8 cellular contexts compared by ENCODE assay signal in the genomic region with DNA sequence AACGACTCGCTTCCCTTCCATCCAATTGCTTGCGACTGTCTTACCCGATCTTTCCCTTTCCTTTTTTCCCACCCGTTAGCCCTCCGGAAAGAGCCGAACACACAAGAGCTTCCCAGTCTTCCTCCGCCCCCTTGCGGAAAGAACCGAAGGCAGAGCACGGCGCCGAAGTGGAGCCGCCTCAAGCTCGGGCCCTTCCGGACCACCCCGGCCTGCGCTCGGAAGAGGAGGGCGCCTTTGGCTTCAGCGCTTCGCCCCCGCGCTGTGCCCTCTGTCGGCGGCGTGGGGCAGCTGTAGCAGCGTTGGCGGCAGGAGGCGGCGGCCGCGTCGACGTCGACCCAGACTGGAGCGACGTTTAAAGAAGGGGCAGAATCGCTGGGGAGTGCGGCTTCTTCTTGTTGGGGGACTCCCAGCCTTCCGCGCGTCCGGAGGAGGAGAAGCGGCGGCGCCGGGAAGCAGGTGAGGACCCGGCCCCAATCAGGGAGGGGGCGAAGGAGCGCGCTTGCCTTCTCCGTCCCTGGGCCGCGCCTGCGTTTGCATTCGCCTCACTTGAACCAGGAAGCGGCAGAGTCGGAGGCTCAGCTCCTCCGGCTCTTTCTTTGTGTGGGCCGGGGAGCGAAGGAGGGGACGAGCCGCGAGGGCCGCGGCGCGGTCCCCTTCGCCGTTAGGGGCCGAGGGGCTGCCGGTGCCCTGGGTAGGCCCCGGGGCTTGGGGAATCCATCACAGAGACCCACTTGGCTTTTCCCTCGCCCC. TPM values are rescaled to one million over a fixed set of nuclear protein-coding genes. Genes with fewer than 3 reads are reported as not detected.
A peak's percentile ranks its signal among the peaks of the same experiment; 100 is the strongest.
DNase-seq lines count a peak whose midpoint lies in the region; ATAC-seq, FAIRE-seq and TF ChIP-seq lines count a peak whose summit lies in the region.

A gene with protein sequence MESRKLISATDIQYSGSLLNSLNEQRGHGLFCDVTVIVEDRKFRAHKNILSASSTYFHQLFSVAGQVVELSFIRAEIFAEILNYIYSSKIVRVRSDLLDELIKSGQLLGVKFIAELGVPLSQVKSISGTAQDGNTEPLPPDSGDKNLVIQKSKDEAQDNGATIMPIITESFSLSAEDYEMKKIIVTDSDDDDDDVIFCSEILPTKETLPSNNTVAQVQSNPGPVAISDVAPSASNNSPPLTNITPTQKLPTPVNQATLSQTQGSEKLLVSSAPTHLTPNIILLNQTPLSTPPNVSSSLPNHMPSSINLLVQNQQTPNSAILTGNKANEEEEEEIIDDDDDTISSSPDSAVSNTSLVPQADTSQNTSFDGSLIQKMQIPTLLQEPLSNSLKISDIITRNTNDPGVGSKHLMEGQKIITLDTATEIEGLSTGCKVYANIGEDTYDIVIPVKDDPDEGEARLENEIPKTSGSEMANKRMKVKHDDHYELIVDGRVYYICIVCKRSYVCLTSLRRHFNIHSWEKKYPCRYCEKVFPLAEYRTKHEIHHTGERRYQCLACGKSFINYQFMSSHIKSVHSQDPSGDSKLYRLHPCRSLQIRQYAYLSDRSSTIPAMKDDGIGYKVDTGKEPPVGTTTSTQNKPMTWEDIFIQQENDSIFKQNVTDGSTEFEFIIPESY (plus strand): TSS at position 291 of the 750 bp plus-strand sequence. CDS start 2,604 bp downstream, outside the sequence.

- peak within 1 kb of the TSS; percentile 59 for H2AFZ ChIP-seq in keratinocyte (ENCODE audit: control insufficient read depth, low read length)

- no peaks in the 10 kb centered on the region for H3K9me3 ChIP-seq in keratinocyte (ENCODE audit: control insufficient read depth, low read depth, low read length)

- no peaks in the 10 kb centered on the region for H4K20me1 ChIP-seq in keratinocyte (ENCODE audit: control insufficient read depth, extremely low read depth, insufficient read depth, low read length)

- no peak for FAIRE-seq in keratinocyte (lab: Jason Lieb, UNC)

- no peaks in the 10 kb centered on the region for H3K27me3 ChIP-seq in keratinocyte (ENCODE audit: control insufficient read depth, extremely low read depth, insufficient read depth, low read length)

- peaks cover 0 to 1% of the 10 kb centered on the region in 2 experiments for H3K36me3 ChIP-seq in keratinocyte (ENCODE audit: control insufficient read depth in 2 of 2, extremely low read depth in 1 of 2, insufficient read depth in 2 of 2, low read length in 2 of 2)

- peaks cover 15% of the 10 kb centered on the region for H3K79me2 ChIP-seq in keratinocyte (ENCODE audit: control insufficient read depth, insufficient read depth, low read length)

- dilution Hi-C loops in keratinocyte (cut with MboI; ENCODE audit: extremely low pct_ligation_motif_present, low sequenced_read_pairs): no loop called here

- peak within 1 kb of the TSS; percentile 63 to 84 (median 74) for H3K4me3 ChIP-seq in keratinocyte (ENCODE audit: control insufficient read depth in 2 of 3, extremely low read depth in 1 of 3, insufficient read depth in 2 of 3, low read depth in 1 of 3, low read length in 3 of 3)

- H3K9me1 ChIP-seq in keratinocyte (ENCODE audit: control insufficient read depth, extremely low read depth, insufficient read depth, low read length): no peaks in the 10 kb centered on the region

- H3K4me2 ChIP-seq in keratinocyte (ENCODE audit: control insufficient read depth, extremely low read depth, insufficient read depth, low read depth, low read length): peak within 1 kb of the TSS; percentile 80

- peak; percentile 31 to 72 (median 71) for TF ChIP-seq CTCF in keratinocyte (optimal IDR thresholded peaks at IDR 0.05 in 1 of 3, IDR thresholded peaks at IDR 0.05 in 1 of 3, conservative IDR thresholded peaks at IDR 0.05 in 1 of 3; ENCODE audit: extremely low read depth in 1 of 3, insufficient read depth in 2 of 3, low read length in 3 of 3)

- peak within 1 kb of the TSS; percentile 60 for H3K27ac ChIP-seq in keratinocyte (ENCODE audit: control insufficient read depth, insufficient read depth, low read length)

- no peaks in the 10 kb centered on the region for H3K4me1 ChIP-seq in keratinocyte (ENCODE audit: control insufficient read depth, extremely low read depth, insufficient read depth, low read length)

- peak within 1 kb of the TSS; percentile 83 for H3K9ac ChIP-seq in keratinocyte (ENCODE audit: control insufficient read depth, extremely low read depth, insufficient read depth, low read length)

- peak; percentile 94 for ATAC-seq in GM19043 (IDR thresholded peaks at IDR 0.05; ENCODE audit: low read depth, unreplicated experiment)
- peak; percentile 91 for ATAC-seq in HG03378 (IDR thresholded peaks at IDR 0.05; ENCODE audit: unreplicated experiment)

- DNase-seq in Ammon's horn (ENCODE audit: low spot score) (peak; percentile 92), NCI-H446 treated with DMSO at 0.1 percent for 48 hours (lab: John Stamatoyannopoulos, UW) (peak; percentile 84), cerebellum (ENCODE audit: low spot score) (peak; percentile 87), keratinocyte (ENCODE audit: low read depth, low spot score) (peak; percentile 25)
- DNase-seq in activated CD4-positive, CD25-positive, alpha-beta regulatory T cell treated with anti-CD3 and anti-CD28 coated beads, Interleukin-2, amount 50 U/mL, for 72 hours: peak; percentile 81
- DNase-seq in stimulated activated CD4-positive, alpha-beta T cell treated with anti-CD3 and anti-CD28 coated beads, Interleukin-15, amount 100 ng/mL, for 1 hour (ENCODE audit: low read depth in 1 of 2, low spot score in 1 of 2): peak; percentile 67 to 71

RNA-seq across cellular contexts. Expression of the gene that starts here (rescaled TPM):
- total RNA-seq in cerebellum: 32.7 TPM
- polyA plus RNA-seq in keratinocyte: 7.3 to 13.4 TPM (median 10.2 TPM) in 3 replicates
- 4.3 TPM for polyA plus RNA-seq in keratinocyte (2011; ENCODE audit: low read depth)
- 4.8 and 10.0 TPM in 2 replicates for polyA plus RNA-seq in keratinocyte (2011; cell fraction: cytosol; rRNA removed)
- polyA plus RNA-seq in keratinocyte (2011; cell fraction: nucleus; rRNA removed): 8.9 and 11.8 TPM in 2 replicates
- 7.7 and 9.4 TPM in 2 replicates for polyA plus RNA-seq in keratinocyte (2012; ENCODE audit: low replicate concordance)
- polyA minus RNA-seq in keratinocyte: 3.3 to 24.6 TPM (median 16.5 TPM) in 3 replicates
- 10.2 TPM for polyA minus RNA-seq in keratinocyte (2011; cell fraction: cytosol; rRNA and poly(A)+ RNA removed)
- 9.2 and 24.6 TPM in 2 replicates for polyA minus RNA-seq in keratinocyte (2011; cell fraction: nucleus; rRNA and poly(A)+ RNA removed)

Comparison
In these comparisons a context has a peak if more than half of its experiments do, and no peak if none do; other contexts are left out.
1. Peak in every context shown above with its lines: DNase-seq, ATAC-seq, H3K4me3 ChIP-seq and H3K27ac ChIP-seq.
2. DNase-seq: peak in every context shown above with its lines; median percentile 92 in Ammon's horn; 87 in cerebellum; 84 in NCI-H446 treated with DMSO at 0.1 percent for 48 hours; 81 in activated CD4-positive, CD25-positive, alpha-beta regulatory T cell treated with anti-CD3 and anti-CD28 coated beads, Interleukin-2, amount 50 U/mL, for 72 hours; 69 in stimulated activated CD4-positive, alpha-beta T cell treated with anti-CD3 and anti-CD28 coated beads, Interleukin-15, amount 100 ng/mL, for 1 hour; 25 in keratinocyte.